Comparison of ENCODE assay signal across 19 cellular contexts in genomic region chr4:121094297-121094966, GRCh38. TPM values are rescaled to one million over a fixed set of nuclear protein-coding genes. Genes with fewer than 3 reads are reported as not detected.
"Had no signal": no experiment of that assay in that cellular context is flagged by ENCODE, and none has a peak within 500 bp of the region (broad histone marks: within the 10 kb centered on the region; RNA-seq: fewer than 3 reads in every experiment).

No MANE protein-coding gene starts in this region.

- H3K36me3 ChIP-seq: stomach had no signal

- H3K27ac ChIP-seq: coronary artery, foreskin keratinocyte, hepatocyte, stomach had no signal

- H3K4me3 ChIP-seq: coronary artery, hepatocyte, lung, stomach had no signal

- DNase-seq: effector CD4-positive, alpha-beta T cell; endodermal cell; erythroblast; foreskin keratinocyte; kidney; left cardiac atrium; left ventricle myocardium superior; mesenchymal stem cell; midbrain; stimulated activated CD4-positive, alpha-beta T cell treated with anti-CD3 and anti-CD28 coated beads, Interleukin-2, amount 100 ng/mL, for 24 hours; stimulated activated CD4-positive, alpha-beta T cell treated with anti-CD3 and anti-CD28 coated beads, Interleukin-4, amount 100 ng/mL, for 4 hours; stimulated activated naive CD4-positive, alpha-beta T cell; stomach; trophoblast cell had no signal

- H3K4me1 ChIP-seq: foreskin keratinocyte, stomach had no signal

- H3K9me3 ChIP-seq: stomach had no signal

- H3K27me3 ChIP-seq: hepatocyte, stomach had no signal

RNA-seq across cellular contexts. Expression of gene NDNF, which starts 22.1 kb away (rescaled TPM):
- total RNA-seq: endothelial cell of umbilical vein, foreskin keratinocyte, pulmonary artery endothelial cell had no signal
- polyA plus RNA-seq: endothelial cell of umbilical vein, foreskin keratinocyte had no signal
